Comparison of ENCODE assay signal across 29 cellular contexts in the genomic region with DNA sequence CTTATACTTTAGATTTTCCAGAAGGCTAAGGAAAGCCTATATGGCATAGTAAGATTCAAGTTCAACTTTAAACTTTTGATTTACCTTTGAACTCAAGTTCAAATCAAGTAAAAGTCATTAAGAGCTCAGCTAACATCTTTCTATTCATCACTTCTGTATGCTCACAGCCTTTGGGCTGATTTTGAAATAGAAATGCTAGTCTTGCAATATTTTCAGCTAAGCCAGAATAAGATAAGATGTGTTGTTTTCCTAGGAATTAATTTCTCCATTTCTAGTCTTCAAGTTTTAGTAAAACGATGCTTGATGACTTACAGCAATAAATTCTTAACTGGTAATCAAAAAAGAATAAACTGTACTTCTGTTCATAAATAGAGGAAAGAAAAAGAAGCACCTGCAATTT.
"Had no signal": no experiment of that assay in that cellular context is flagged by ENCODE, and none has a peak within 500 bp of the region (broad histone marks: within the 10 kb centered on the region; RNA-seq: fewer than 3 reads in every experiment).

No MANE protein-coding gene starts in this region.

- H3K36me3 Mint-ChIP-seq: natural killer cell; neural progenitor cell; stimulated activated memory B cell treated with anti-CD40 and anti-IgM and Interleukin-4, amounts not matched to agents 10 μg/mL and 1 μg/mL and 100 μg/mL, for 72 hours; type B pancreatic cell had no signal

- H3K9me3 ChIP-seq: ovary, psoas muscle, suprapubic skin, testis, tibial artery, transverse colon, upper lobe of right lung, uterus had no signal

- DNase-seq: naive thymus-derived CD4-positive, alpha-beta T cell; natural killer cell; occipital lobe; ovary; posterior cingulate gyrus; psoas muscle; right cardiac atrium; stimulated activated CD4-positive, alpha-beta T cell treated with anti-CD3 and anti-CD28 coated beads, Interleukin-15, amount 100 ng/mL, for 24 hours; stimulated activated CD4-positive, alpha-beta T cell treated with anti-CD3 and anti-CD28 coated beads, Interleukin-2, amount 100 ng/mL, for 24 hours; stimulated activated CD4-positive, alpha-beta T cell treated with anti-CD3 and anti-CD28 coated beads, Interleukin-2, amount 100 ng/mL, for 48 hours; stimulated activated CD4-positive, alpha-beta T cell treated with anti-CD3 and anti-CD28 coated beads, Interleukin-4, amount 100 ng/mL, for 24 hours; stimulated activated naive CD4-positive, alpha-beta T cell; stimulated activated naive CD8-positive, alpha-beta T cell treated with anti-CD3 and anti-CD28 coated beads, Interleukin-15, amount 100 ng/mL, for 72 hours; stimulated activated naive CD8-positive, alpha-beta T cell treated with anti-CD3 and anti-CD28 coated beads, Interleukin-15, Interleukin-2, amounts not matched to agents 100 U/mL and 50 U/mL, for 24 hours; substantia nigra; testis; tibial artery; transverse colon; upper lobe of right lung; uterus had no signal

- H3K4me1 Mint-ChIP-seq: natural killer cell; nephron; stimulated activated memory B cell treated with anti-CD40 and anti-IgM and Interleukin-4, amounts not matched to agents 10 μg/mL and 1 μg/mL and 100 μg/mL, for 72 hours had no signal

- H3K36me3 ChIP-seq: neural progenitor cell, ovary, suprapubic skin, tibial artery, transverse colon, upper lobe of right lung, uterus had no signal

- H3K27ac Mint-ChIP-seq: naive thymus-derived CD4-positive, alpha-beta T cell; natural killer cell; nephron; neural progenitor cell; progenitor cell of endocrine pancreas; stimulated activated memory B cell treated with anti-CD40 and anti-IgM and Interleukin-4, amounts not matched to agents 10 μg/mL and 1 μg/mL and 100 μg/mL, for 72 hours; stimulated activated naive CD8-positive, alpha-beta T cell treated with anti-CD3 and anti-CD28 coated beads, Interleukin-15, amount 100 ng/mL, for 72 hours; type B pancreatic cell had no signal

- H3K4me3 Mint-ChIP-seq: naive thymus-derived CD4-positive, alpha-beta T cell; natural killer cell; nephron; neural progenitor cell; stimulated activated memory B cell treated with anti-CD40 and anti-IgM and Interleukin-4, amounts not matched to agents 10 μg/mL and 1 μg/mL and 100 μg/mL, for 72 hours; stimulated activated naive CD8-positive, alpha-beta T cell treated with anti-CD3 and anti-CD28 coated beads, Interleukin-15, amount 100 ng/mL, for 72 hours; type B pancreatic cell had no signal

- H3K27me3 Mint-ChIP-seq: naive thymus-derived CD4-positive, alpha-beta T cell; progenitor cell of endocrine pancreas; stimulated activated memory B cell treated with anti-CD40 and anti-IgM and Interleukin-4, amounts not matched to agents 10 μg/mL and 1 μg/mL and 100 μg/mL, for 72 hours; stimulated activated naive CD8-positive, alpha-beta T cell treated with anti-CD3 and anti-CD28 coated beads, Interleukin-15, amount 100 ng/mL, for 72 hours; type B pancreatic cell had no signal

- H3K4me1 ChIP-seq: neural progenitor cell, parathyroid adenoma, suprapubic skin, testis, tibial artery, upper lobe of right lung, uterus had no signal

- H3K9me3 Mint-ChIP-seq: naive thymus-derived CD4-positive, alpha-beta T cell; natural killer cell; nephron; neural progenitor cell; stimulated activated memory B cell treated with anti-CD40 and anti-IgM and Interleukin-4, amounts not matched to agents 10 μg/mL and 1 μg/mL and 100 μg/mL, for 72 hours; stimulated activated naive CD8-positive, alpha-beta T cell treated with anti-CD3 and anti-CD28 coated beads, Interleukin-15, amount 100 ng/mL, for 72 hours; type B pancreatic cell had no signal

- ATAC-seq: naive thymus-derived CD4-positive, alpha-beta T cell; natural killer cell; psoas muscle; right cardiac atrium; sciatic nerve; stimulated activated memory B cell treated with anti-CD40 and anti-IgM and Interleukin-4, amounts not matched to agents 10 μg/mL and 1 μg/mL and 100 μg/mL, for 72 hours; stimulated activated naive CD8-positive, alpha-beta T cell treated with anti-CD3 and anti-CD28 coated beads, Interleukin-15, amount 100 ng/mL, for 72 hours; stimulated activated naive CD8-positive, alpha-beta T cell treated with anti-CD3 and anti-CD28 coated beads, Interleukin-15, Interleukin-2, amounts not matched to agents 100 U/mL and 50 U/mL, for 24 hours; upper lobe of right lung had no signal

- H3K4me3 ChIP-seq: neural progenitor cell, ovary, psoas muscle, skin epidermis, suprapubic skin, testis, tibial artery, transverse colon, upper lobe of right lung, uterus had no signal

- H3K27me3 ChIP-seq: neural progenitor cell, ovary, suprapubic skin, testis, tibial artery, transverse colon, upper lobe of right lung, uterus had no signal

- H3K27ac ChIP-seq: neural progenitor cell, ovary, parathyroid adenoma, skin epidermis, suprapubic skin, testis, tibial artery, transverse colon, upper lobe of right lung had no signal

- H3K4me2 ChIP-seq: neural progenitor cell had no signal
